ENCODE assay signal across 19 cellular contexts in genomic region chr13:91882918-91883317, GRCh38.
"Had no signal": no experiment of that assay in that cellular context is flagged by ENCODE, and none has a peak within 500 bp of the region (broad histone marks: within the 10 kb centered on the region; RNA-seq: fewer than 3 reads in every experiment).

No MANE protein-coding gene starts in this region.

- H3K27ac Mint-ChIP-seq: naive thymus-derived CD4-positive, alpha-beta T cell; stimulated activated naive B cell treated with anti-CD40 and anti-IgM and Interleukin-4, amounts not matched to agents 10 μg/mL and 1 μg/mL and 100 μg/mL, for 72 hours; stimulated activated naive CD8-positive, alpha-beta T cell treated with anti-CD3 and anti-CD28 coated beads, Interleukin-15, amount 100 ng/mL, for 72 hours had no signal

- H3K4me3 Mint-ChIP-seq: naive thymus-derived CD4-positive, alpha-beta T cell; stimulated activated naive B cell treated with anti-CD40 and anti-IgM and Interleukin-4, amounts not matched to agents 10 μg/mL and 1 μg/mL and 100 μg/mL, for 72 hours; stimulated activated naive CD8-positive, alpha-beta T cell treated with anti-CD3 and anti-CD28 coated beads, Interleukin-15, amount 100 ng/mL, for 72 hours had no signal

- H3K27me3 Mint-ChIP-seq: naive thymus-derived CD4-positive, alpha-beta T cell; stimulated activated naive B cell treated with anti-CD40 and anti-IgM and Interleukin-4, amounts not matched to agents 10 μg/mL and 1 μg/mL and 100 μg/mL, for 72 hours; stimulated activated naive CD8-positive, alpha-beta T cell treated with anti-CD3 and anti-CD28 coated beads, Interleukin-15, amount 100 ng/mL, for 72 hours had no signal

- H3K36me3 Mint-ChIP-seq: stimulated activated naive B cell treated with anti-CD40 and anti-IgM and Interleukin-4, amounts not matched to agents 10 μg/mL and 1 μg/mL and 100 μg/mL, for 72 hours had no signal

- ATAC-seq: esophagus mucosa; heart right ventricle; left colon; naive thymus-derived CD4-positive, alpha-beta T cell; stimulated activated naive B cell treated with anti-CD40 and anti-IgM and Interleukin-4, amounts not matched to agents 10 μg/mL and 1 μg/mL and 100 μg/mL, for 72 hours; stimulated activated naive CD8-positive, alpha-beta T cell treated with anti-CD3 and anti-CD28 coated beads, Interleukin-15, amount 100 ng/mL, for 72 hours had no signal

- H3K4me1 ChIP-seq: heart right ventricle, right atrium auricular region, sigmoid colon had no signal

- H3K27me3 ChIP-seq: dorsolateral prefrontal cortex, heart right ventricle, neutrophil, right atrium auricular region, sigmoid colon had no signal

- H3K4me3 ChIP-seq: dorsolateral prefrontal cortex, heart right ventricle, right atrium auricular region, sigmoid colon, skin epidermis, thoracic aorta had no signal

- DNase-seq: cortex of kidney; dorsolateral prefrontal cortex; effector CD8-positive, alpha-beta T cell; heart right ventricle; islet precursor cell; left colon; naive thymus-derived CD4-positive, alpha-beta T cell; posterior cingulate gyrus; sigmoid colon; stimulated activated CD4-positive, alpha-beta T cell treated with anti-CD3 and anti-CD28 coated beads, Interleukin-2, amount 100 ng/mL, for 24 hours; stimulated activated CD4-positive, alpha-beta T cell treated with anti-CD3 and anti-CD28 coated beads, Interleukin-4, amount 100 ng/mL, for 4 hours; stimulated activated naive B cell treated with anti-CD40 and anti-IgM and Interleukin-4, amounts not matched to agents 10 μg/mL and 1 μg/mL and 100 μg/mL, for 72 hours; stimulated activated naive CD8-positive, alpha-beta T cell treated with anti-CD3 and anti-CD28 coated beads, Interleukin-15, amount 100 ng/mL, for 72 hours; trophoblast cell had no signal

- H3K36me3 ChIP-seq: heart right ventricle, neutrophil, right atrium auricular region, sigmoid colon, thoracic aorta had no signal

- H3K4me1 Mint-ChIP-seq: naive thymus-derived CD4-positive, alpha-beta T cell; stimulated activated naive B cell treated with anti-CD40 and anti-IgM and Interleukin-4, amounts not matched to agents 10 μg/mL and 1 μg/mL and 100 μg/mL, for 72 hours; stimulated activated naive CD8-positive, alpha-beta T cell treated with anti-CD3 and anti-CD28 coated beads, Interleukin-15, amount 100 ng/mL, for 72 hours had no signal

- H3K27ac ChIP-seq: dorsolateral prefrontal cortex, heart right ventricle, neutrophil, right atrium auricular region, sigmoid colon, skin epidermis, thoracic aorta had no signal

- H3K9me3 ChIP-seq: heart right ventricle, neutrophil, right atrium auricular region, sigmoid colon, thoracic aorta had no signal
